ENCODE assay signal across 12 cellular contexts in genomic region chr16:74743668-74744299, GRCh38. TPM values are rescaled to one million over a fixed set of nuclear protein-coding genes. Genes with fewer than 3 reads are reported as not detected.
DNase-seq lines count a peak whose midpoint lies in the region; ATAC-seq and TF ChIP-seq lines count a peak whose summit lies in the region.
"Had no signal": no experiment of that assay in that cellular context is flagged by ENCODE, and none has a peak within 500 bp of the region (broad histone marks: within the 10 kb centered on the region; RNA-seq: fewer than 3 reads in every experiment).

No MANE protein-coding gene starts in this region.

- H3K27me3 Mint-ChIP-seq in activated naive CD4-positive, alpha-beta T cell treated with anti-CD3 and anti-CD28 coated beads, Interleukin-2, amount 10 ng/mL, durations not matched to agents 7 days and 5 days: peaks cover 11% of the 10 kb centered on the region
- H3K27me3 Mint-ChIP-seq: activated naive CD4-positive, alpha-beta T cell treated with anti-CD3 and anti-CD28 coated beads, Interleukin-2, amount 50 U/mL, for 24 hours; IgD-negative memory B cell had no signal

- H3K4me3 ChIP-seq in epithelial cell of proximal tubule (ENCODE audit: low read depth, low read length): peak overlapping the region; percentile 40
- H3K4me3 ChIP-seq: GM12878 had no signal

- no peak overlapping the region for H3K27ac Mint-ChIP-seq in activated naive CD4-positive, alpha-beta T cell treated with anti-CD3 and anti-CD28 coated beads, Interleukin-2, amount 10 ng/mL, durations not matched to agents 7 days and 5 days
- H3K27ac Mint-ChIP-seq: activated naive CD4-positive, alpha-beta T cell treated with anti-CD3 and anti-CD28 coated beads, Interleukin-2, amount 50 U/mL, for 24 hours; IgD-negative memory B cell had no signal

- H3K9me3 Mint-ChIP-seq in activated naive CD4-positive, alpha-beta T cell treated with anti-CD3 and anti-CD28 coated beads, Interleukin-2, amount 10 ng/mL, durations not matched to agents 7 days and 5 days: no peaks in the 10 kb centered on the region
- H3K9me3 Mint-ChIP-seq: activated naive CD4-positive, alpha-beta T cell treated with anti-CD3 and anti-CD28 coated beads, Interleukin-2, amount 50 U/mL, for 24 hours; nephron had no signal

- H3K36me3 Mint-ChIP-seq in activated naive CD4-positive, alpha-beta T cell treated with anti-CD3 and anti-CD28 coated beads, Interleukin-2, amount 10 ng/mL, durations not matched to agents 7 days and 5 days: no peaks in the 10 kb centered on the region
- H3K36me3 Mint-ChIP-seq: activated naive CD4-positive, alpha-beta T cell treated with anti-CD3 and anti-CD28 coated beads, Interleukin-2, amount 50 U/mL, for 24 hours; IgD-negative memory B cell had no signal

- TF ChIP-seq CTCF in epithelial cell of proximal tubule (conservative IDR thresholded peaks at IDR 0.05; ENCODE audit: low read depth, low read length): no peak

- CTCF ChIA-PET in activated naive CD4-positive, alpha-beta T cell treated with anti-CD3 and anti-CD28 coated beads, Interleukin-2, amount 10 ng/mL, durations not matched to agents 7 days and 5 days (lab: Charles Lee): no interaction called here

- DNase-seq in EL (peak; percentile 76), NCI-H345 (lab: John Stamatoyannopoulos, UW) (peak; percentile 57), epithelial cell of proximal tubule (ENCODE audit: low read depth) (peak; percentile 92), retina (peak; percentile 44)
- DNase-seq in stimulated activated naive CD8-positive, alpha-beta T cell treated with anti-CD3 and anti-CD28 coated beads, Interleukin-15, Interleukin-2, amounts not matched to agents 100 U/mL and 50 U/mL, for 24 hours: no peak
- no peak for DNase-seq in activated naive CD4-positive, alpha-beta T cell treated with anti-CD3 and anti-CD28 coated beads, Interleukin-2, amount 10 ng/mL, durations not matched to agents 7 days and 5 days
- DNase-seq in activated naive CD4-positive, alpha-beta T cell treated with Interleukin-2 at 50 U/mL for 16 hours: no peak

- no peak overlapping the region for H3K4me3 Mint-ChIP-seq in activated naive CD4-positive, alpha-beta T cell treated with anti-CD3 and anti-CD28 coated beads, Interleukin-2, amount 10 ng/mL, durations not matched to agents 7 days and 5 days
- H3K4me3 Mint-ChIP-seq: activated naive CD4-positive, alpha-beta T cell treated with anti-CD3 and anti-CD28 coated beads, Interleukin-2, amount 50 U/mL, for 24 hours; IgD-negative memory B cell; nephron had no signal

- ATAC-seq in stimulated activated naive CD8-positive, alpha-beta T cell treated with anti-CD3 and anti-CD28 coated beads, Interleukin-15, Interleukin-2, amounts not matched to agents 100 U/mL and 50 U/mL, for 24 hours: no peak
- no peak for ATAC-seq in GM21529 (IDR thresholded peaks at IDR 0.05; ENCODE audit: unreplicated experiment)
- ATAC-seq: GM12878 had no signal

- H3K4me1 Mint-ChIP-seq in activated naive CD4-positive, alpha-beta T cell treated with anti-CD3 and anti-CD28 coated beads, Interleukin-2, amount 10 ng/mL, durations not matched to agents 7 days and 5 days: no peaks in the 10 kb centered on the region
- H3K4me1 Mint-ChIP-seq: activated naive CD4-positive, alpha-beta T cell treated with anti-CD3 and anti-CD28 coated beads, Interleukin-2, amount 50 U/mL, for 24 hours; IgD-negative memory B cell had no signal

RNA-seq across cellular contexts. Expression of gene FA2H, which starts 30.8 kb away (rescaled TPM):
- 3.3 and 11.5 TPM in 2 replicates for total RNA-seq in epithelial cell of proximal tubule

RNA-seq across cellular contexts. Expression of gene MLKL, which starts 43.1 kb away (rescaled TPM):
- total RNA-seq in epithelial cell of proximal tubule: 16.9 and 19.6 TPM in 2 replicates

Comparison
In these comparisons a context has a peak if more than half of its experiments do, and no peak if none do; other contexts are left out.
1. DNase-seq: peak in EL (single experiment), NCI-H345 (single experiment), epithelial cell of proximal tubule (single experiment) and retina (single experiment); none in stimulated activated naive CD8-positive, alpha-beta T cell treated with anti-CD3 and anti-CD28 coated beads, Interleukin-15, Interleukin-2, amounts not matched to agents 100 U/mL and 50 U/mL, for 24 hours (single experiment), activated naive CD4-positive, alpha-beta T cell treated with anti-CD3 and anti-CD28 coated beads, Interleukin-2, amount 10 ng/mL, durations not matched to agents 7 days and 5 days (single experiment) and activated naive CD4-positive, alpha-beta T cell treated with Interleukin-2 at 50 U/mL for 16 hours (single experiment).